ENCODE assay signal across 10 cellular contexts in genomic region chr7:18352339-18353255, GRCh38.
DNase-seq lines count a peak whose midpoint lies in the region; ATAC-seq and TF ChIP-seq lines count a peak whose summit lies in the region.
"Had no signal": no experiment of that assay in that cellular context is flagged by ENCODE, and none has a peak within 500 bp of the region (broad histone marks: within the 10 kb centered on the region; RNA-seq: fewer than 3 reads in every experiment).

No MANE protein-coding gene starts in this region.

- H3K9me3 ChIP-seq in Loucy (ENCODE audit: insufficient read depth, low read depth, low read length) (no peaks in the 10 kb centered on the region), SJCRH30 (replicated peaks) (no peaks in the 10 kb centered on the region)
- H3K9me3 ChIP-seq: BLaER1 had no signal

- no peaks in the 10 kb centered on the region for H3K36me3 Mint-ChIP-seq in GM23338 (ENCODE audit: low read depth)
- H3K36me3 Mint-ChIP-seq in natural killer cell treated with Interleukin-12 subunit alpha and Interleukin-12 subunit beta and Interleukin-15 and Interleukin-18, amount 100 ng/mL, for 72 hours, result no peaks in the 10 kb centered on the region
- H3K36me3 Mint-ChIP-seq: activated naive CD4-positive, alpha-beta T cell treated with anti-CD3 and anti-CD28 coated beads, Interleukin-2, amount 50 U/mL, for 24 hours had no signal

- no peaks in the 10 kb centered on the region for H3K9me3 Mint-ChIP-seq in GM23338
- no peaks in the 10 kb centered on the region for H3K9me3 Mint-ChIP-seq in natural killer cell treated with Interleukin-12 subunit alpha and Interleukin-12 subunit beta and Interleukin-15 and Interleukin-18, amount 100 ng/mL, for 72 hours
- H3K9me3 Mint-ChIP-seq: activated naive CD4-positive, alpha-beta T cell treated with anti-CD3 and anti-CD28 coated beads, Interleukin-2, amount 50 U/mL, for 24 hours had no signal

- H3K4me1 Mint-ChIP-seq in GM23338, result peaks cover 9% of the 10 kb centered on the region; the same call in 2 of the 3 replicates
- peaks cover 8 to 11% of the 10 kb centered on the region in 2 donors for H3K4me1 Mint-ChIP-seq in natural killer cell treated with Interleukin-12 subunit alpha and Interleukin-12 subunit beta and Interleukin-15 and Interleukin-18, amount 100 ng/mL, for 72 hours (ENCODE audit: low read depth in 2 of 2)
- H3K4me1 Mint-ChIP-seq: activated naive CD4-positive, alpha-beta T cell treated with anti-CD3 and anti-CD28 coated beads, Interleukin-2, amount 50 U/mL, for 24 hours had no signal

- H3K4me2 ChIP-seq in GM23338 (no peak overlapping the region), Loucy (ENCODE audit: low read depth, low read length, poor library complexity, severe bottlenecking) (no peak overlapping the region)
- H3K4me2 ChIP-seq: BLaER1 had no signal

- H3K9me2 ChIP-seq in GM23338 (ENCODE audit: insufficient read depth) (no peaks in the 10 kb centered on the region), Loucy (replicated peaks; ENCODE audit: low read depth, low read length) (no peaks in the 10 kb centered on the region)

- no peak overlapping the region for H3K27ac ChIP-seq in GM23338 (ENCODE audit: low read depth)
- no peak overlapping the region for H3K27ac ChIP-seq in SJCRH30
- H3K27ac ChIP-seq: BLaER1 had no signal

- ATAC-seq in GM23338 (peak; percentile 74), GM18517 (IDR thresholded peaks at IDR 0.05; ENCODE audit: unreplicated experiment) (no peak)
- ATAC-seq in natural killer cell treated with Interleukin-12 subunit alpha and Interleukin-12 subunit beta and Interleukin-15 and Interleukin-18, amount 100 ng/mL, for 72 hours, result peak in 1 of 2 donors; percentile 62

- no peaks in the 10 kb centered on the region for H3K27me3 Mint-ChIP-seq in GM23338 (ENCODE audit: insufficient read depth, low read depth, poor library complexity)
- H3K27me3 Mint-ChIP-seq in natural killer cell treated with Interleukin-12 subunit alpha and Interleukin-12 subunit beta and Interleukin-15 and Interleukin-18, amount 100 ng/mL, for 72 hours, result no peaks in the 10 kb centered on the region

- H3K79me2 ChIP-seq in GM23338 (replicated peaks; ENCODE audit: insufficient read depth) (no peaks in the 10 kb centered on the region), Loucy (ENCODE audit: insufficient read depth, low read length) (peaks cover 70% of the 10 kb centered on the region)

- no peak overlapping the region for H3K4me3 ChIP-seq in GM23338
- no peak overlapping the region for H3K4me3 ChIP-seq in Loucy (ENCODE audit: low read length, poor library complexity, severe bottlenecking)
- H3K4me3 ChIP-seq in SJCRH30, result no peak overlapping the region
- H3K4me3 ChIP-seq: BLaER1 had no signal

- H3K36me3 ChIP-seq in GM23338 (ENCODE audit: insufficient read depth) (no peaks in the 10 kb centered on the region), Loucy (ENCODE audit: insufficient read depth, low read length) (no peaks in the 10 kb centered on the region), SJCRH30 (no peaks in the 10 kb centered on the region)
- H3K36me3 ChIP-seq: BLaER1 had no signal

- TF ChIP-seq CTCF in GM23338 (conservative IDR thresholded peaks at IDR 0.05; ENCODE audit: low read depth in 2 of 2) (peak; percentile 79 to 95), Loucy (conservative IDR thresholded peaks at IDR 0.05; ENCODE audit: low read length) (peak; percentile 85)

- H3F3A ChIP-seq in GM23338 (replicated peaks; ENCODE audit: low read depth) (no peaks in the 10 kb centered on the region), Loucy (ENCODE audit: low read depth) (no peaks in the 10 kb centered on the region)

- no peak overlapping the region for H3K9ac ChIP-seq in Loucy (ENCODE audit: low read depth, low read length, poor library complexity, severe bottlenecking)
- H3K9ac ChIP-seq: BLaER1 had no signal

- DNase-seq in DMS79 treated with DMSO at 0.1 percent for 48 hours (lab: John Stamatoyannopoulos, UW) (peak; percentile 53), DMS79 (lab: John Stamatoyannopoulos, UW) (no peak), GM23338 (ENCODE audit: low spot score) (peak; percentile 86), SJCRH30 (peak; percentile 52 to 77), erythroblast (lab: John Stamatoyannopoulos, UW) (peak; percentile 29 to 41)
- DNase-seq in natural killer cell treated with Interleukin-12 subunit alpha and Interleukin-12 subunit beta and Interleukin-15 and Interleukin-18, amount 100 ng/mL, for 72 hours (ENCODE audit: low spot score), result no peak

- H3K4me3 Mint-ChIP-seq in GM23338, result no peak overlapping the region
- peak overlapping the region; percentile 47 for H3K4me3 Mint-ChIP-seq in natural killer cell treated with Interleukin-12 subunit alpha and Interleukin-12 subunit beta and Interleukin-15 and Interleukin-18, amount 100 ng/mL, for 72 hours
- H3K4me3 Mint-ChIP-seq: activated naive CD4-positive, alpha-beta T cell treated with anti-CD3 and anti-CD28 coated beads, Interleukin-2, amount 50 U/mL, for 24 hours had no signal

- H3K4me1 ChIP-seq in GM23338 (ENCODE audit: insufficient read depth), result no peaks in the 10 kb centered on the region
- peaks cover 12% of the 10 kb centered on the region for H3K4me1 ChIP-seq in Loucy (ENCODE audit: insufficient read depth, low read length, poor library complexity, severe bottlenecking)
- H3K4me1 ChIP-seq in SJCRH30, result no peaks in the 10 kb centered on the region

- no peaks in the 10 kb centered on the region for H3K27me3 ChIP-seq in GM23338 (ENCODE audit: insufficient read depth)
- no peaks in the 10 kb centered on the region for H3K27me3 ChIP-seq in Loucy (ENCODE audit: insufficient read depth, low read length, poor library complexity, severe bottlenecking)
- no peaks in the 10 kb centered on the region for H3K27me3 ChIP-seq in SJCRH30
- H3K27me3 ChIP-seq: BLaER1 had no signal

- H3K27ac Mint-ChIP-seq in GM23338, result no peak overlapping the region
- H3K27ac Mint-ChIP-seq in natural killer cell treated with Interleukin-12 subunit alpha and Interleukin-12 subunit beta and Interleukin-15 and Interleukin-18, amount 100 ng/mL, for 72 hours, result peak overlapping the region in 1 of 2 donors; percentile 54
- H3K27ac Mint-ChIP-seq: activated naive CD4-positive, alpha-beta T cell treated with anti-CD3 and anti-CD28 coated beads, Interleukin-2, amount 50 U/mL, for 24 hours had no signal

- H2AFZ ChIP-seq in GM23338 (no peak overlapping the region), Loucy (ENCODE audit: low read length) (no peak overlapping the region)

- H4K20me1 ChIP-seq in GM23338 (replicated peaks; ENCODE audit: insufficient read depth), result no peaks in the 10 kb centered on the region
- peaks cover 18% of the 10 kb centered on the region for H4K20me1 ChIP-seq in Loucy (ENCODE audit: insufficient read depth, low read length, poor library complexity, severe bottlenecking)
- H4K20me1 ChIP-seq: BLaER1 had no signal

- no peak for TF ChIP-seq POLR2A in erythroblast (IDR thresholded peaks at IDR 0.05; ENCODE audit: low read length)

TF ChIP-seq in GM23338, 12 proteins besides CTCF, POLR2A, EP300 and RAD21 (continues in another document):
- TF ChIP-seq REST (IDR thresholded peaks at IDR 0.05; ENCODE audit: unreplicated experiment) (no peak), EZH2 (IDR thresholded peaks at IDR 0.05; ENCODE audit: low read depth, unreplicated experiment) (no peak), EZH2phosphoT487 (IDR thresholded peaks at IDR 0.05; ENCODE audit: unreplicated experiment) (no peak), POLR2AphosphoS5 (IDR thresholded peaks at IDR 0.05; ENCODE audit: low read depth) (no peak), CREB1 (CRISPR knock-in tag; IDR thresholded peaks at IDR 0.05; ENCODE audit: low read depth) (no peak), STAT1 (IDR thresholded peaks at IDR 0.05; ENCODE audit: unreplicated experiment) (no peak), NANOG (IDR thresholded peaks at IDR 0.05; ENCODE audit: borderline replicate concordance) (no peak), ZNF114 (CRISPR knock-in tag; IDR thresholded peaks at IDR 0.05) (no peak), ZNF331 (CRISPR knock-in tag; IDR thresholded peaks at IDR 0.05; ENCODE audit: low read depth) (no peak)
- TF ChIP-seq, protein P1, sequence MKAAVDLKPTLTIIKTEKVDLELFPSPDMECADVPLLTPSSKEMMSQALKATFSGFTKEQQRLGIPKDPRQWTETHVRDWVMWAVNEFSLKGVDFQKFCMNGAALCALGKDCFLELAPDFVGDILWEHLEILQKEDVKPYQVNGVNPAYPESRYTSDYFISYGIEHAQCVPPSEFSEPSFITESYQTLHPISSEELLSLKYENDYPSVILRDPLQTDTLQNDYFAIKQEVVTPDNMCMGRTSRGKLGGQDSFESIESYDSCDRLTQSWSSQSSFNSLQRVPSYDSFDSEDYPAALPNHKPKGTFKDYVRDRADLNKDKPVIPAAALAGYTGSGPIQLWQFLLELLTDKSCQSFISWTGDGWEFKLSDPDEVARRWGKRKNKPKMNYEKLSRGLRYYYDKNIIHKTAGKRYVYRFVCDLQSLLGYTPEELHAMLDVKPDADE (IDR thresholded peaks at IDR 0.05), result no peak

Comparison
In these comparisons a context has a peak if more than half of its experiments do, and no peak if none do; other contexts are left out.
1. DNase-seq: peak in DMS79 treated with DMSO at 0.1 percent for 48 hours (single experiment), GM23338 (single experiment), SJCRH30 (2 of 2) and erythroblast (2 of 2); none in DMS79 (single experiment) and natural killer cell treated with Interleukin-12 subunit alpha and Interleukin-12 subunit beta and Interleukin-15 and Interleukin-18, amount 100 ng/mL, for 72 hours (single experiment).